12 cellular contexts compared by ENCODE assay signal in genomic region chrX:76971393-76972376, GRCh38.
A peak's percentile ranks its signal among the peaks of the same experiment; 100 is the strongest.
DNase-seq lines count a peak whose midpoint lies in the region; ATAC-seq and TF ChIP-seq lines count a peak whose summit lies in the region.
"Had no signal": no experiment of that assay in that cellular context is flagged by ENCODE, and none has a peak within 500 bp of the region (broad histone marks: within the 10 kb centered on the region; RNA-seq: fewer than 3 reads in every experiment).

No MANE protein-coding gene starts in this region.

- DNase-seq in activated CD4-positive, alpha-beta T cell treated with anti-CD3 and anti-CD28 coated beads for 36 hours, result no peak
- no peak for DNase-seq in activated CD4-positive, alpha-beta T cell treated with anti-CD3 and anti-CD28 coated beads for 4 hours
- DNase-seq in Right ventricle myocardium superior, result no peak
- no peak for DNase-seq in effector CD4-positive, alpha-beta T cell
- no peak for DNase-seq in NAMALWA (ENCODE audit: low spot score)
- DNase-seq: 8988T, heart right ventricle, nephron progenitor cell had no signal

- CTCF ChIA-PET in activated CD4-positive, alpha-beta T cell treated with anti-CD3 and anti-CD28 coated beads for 36 hours (lab: Charles Lee), result no interaction called here

- peaks cover 7% of the 10 kb centered on the region for H3K4me1 Mint-ChIP-seq in activated CD4-positive, alpha-beta T cell treated with anti-CD3 and anti-CD28 coated beads for 36 hours
- peaks cover 5% of the 10 kb centered on the region for H3K4me1 Mint-ChIP-seq in nephron
- H3K4me1 Mint-ChIP-seq: nephron progenitor cell had no signal

- TF ChIP-seq CTCF in nephron (IDR thresholded peaks at IDR 0.05; ENCODE audit: unreplicated experiment in 3 of 3), result no peak

- intact Hi-C loops in activated CD4-positive, alpha-beta T cell treated with anti-CD3 and anti-CD28 coated beads for 36 hours (cut with DNase I, micrococcal nuclease), result loop anchor here (1.0 kb wide), 1 partner anchor 33 kb away; no protein-coding TSS in a partner anchor
- intact Hi-C loops in Right ventricle myocardium superior (cut with DNase I), result no loop called here

- peak overlapping the region; percentile 81 for H3K27ac Mint-ChIP-seq in activated CD4-positive, alpha-beta T cell treated with anti-CD3 and anti-CD28 coated beads for 36 hours
- peak overlapping the region in 2 of 3 experiments; percentile 18 to 64 for H3K27ac Mint-ChIP-seq in nephron
- H3K27ac Mint-ChIP-seq: nephron progenitor cell, type B pancreatic cell had no signal

- no peaks in the 10 kb centered on the region for H3K9me3 Mint-ChIP-seq in activated CD4-positive, alpha-beta T cell treated with anti-CD3 and anti-CD28 coated beads for 36 hours (ENCODE audit: low read depth)
- peaks cover 5% of the 10 kb centered on the region for H3K9me3 Mint-ChIP-seq in nephron
- H3K9me3 Mint-ChIP-seq: type B pancreatic cell had no signal

- no peaks in the 10 kb centered on the region for H3K27me3 Mint-ChIP-seq in activated CD4-positive, alpha-beta T cell treated with anti-CD3 and anti-CD28 coated beads for 36 hours
- no peaks in the 10 kb centered on the region for H3K27me3 Mint-ChIP-seq in nephron (ENCODE audit: low read depth)
- H3K27me3 Mint-ChIP-seq: type B pancreatic cell had no signal

- H3K4me3 Mint-ChIP-seq in activated CD4-positive, alpha-beta T cell treated with anti-CD3 and anti-CD28 coated beads for 36 hours, result no peak overlapping the region
- no peak overlapping the region for H3K4me3 Mint-ChIP-seq in nephron
- H3K4me3 Mint-ChIP-seq: nephron progenitor cell, type B pancreatic cell had no signal

- peak; percentile 78 for ATAC-seq in activated CD4-positive, alpha-beta T cell treated with anti-CD3 and anti-CD28 coated beads for 36 hours
- peak; percentile 68 for ATAC-seq in GM21619 (IDR thresholded peaks at IDR 0.05; ENCODE audit: unreplicated experiment)
- peak; percentile 80 for ATAC-seq in HG03378 (IDR thresholded peaks at IDR 0.05; ENCODE audit: unreplicated experiment)
- ATAC-seq in Right ventricle myocardium superior (ENCODE audit: poor library complexity), result no peak
- ATAC-seq: heart right ventricle had no signal

- POLR2A ChIA-PET in activated CD4-positive, alpha-beta T cell treated with anti-CD3 and anti-CD28 coated beads for 36 hours (lab: Charles Lee), result interaction anchor here (1.0 kb wide), 1 partner anchor 32 kb away, joined by 3 read pairs; no protein-coding TSS in a partner anchor

- H3K36me3 Mint-ChIP-seq in activated CD4-positive, alpha-beta T cell treated with anti-CD3 and anti-CD28 coated beads for 36 hours (ENCODE audit: low read depth), result no peaks in the 10 kb centered on the region
- H3K36me3 Mint-ChIP-seq in nephron (ENCODE audit: low read depth), result no peaks in the 10 kb centered on the region
- H3K36me3 Mint-ChIP-seq: type B pancreatic cell had no signal
